7 cellular contexts compared by ENCODE assay signal in genomic region chr9:7799234-7799933, GRCh38. TPM values are rescaled to one million over a fixed set of nuclear protein-coding genes. Genes with fewer than 3 reads are reported as not detected.
DNase-seq lines count a peak whose midpoint lies in the region; ATAC-seq, FAIRE-seq and TF ChIP-seq lines count a peak whose summit lies in the region.

Gene DMAC1, minus strand, starts transcription at chr9:7799778. Its CDS starts 44 bp downstream, at chr9:7799734.

- 0% methylated on average over 18 to 46 of the region's 46 CpGs for WGBS in body of pancreas, 2 donors

- no peaks in the 10 kb centered on the region for H3K9me3 ChIP-seq in body of pancreas

- DNase-seq in NCI-H1930 (lab: John Stamatoyannopoulos, UW) (peak; percentile 82 to 89), body of pancreas (peak; percentile 75 to 84 (median 78)), skeletal muscle cell (ENCODE audit: low read depth) (peak; percentile 56)

- H3K36me3 ChIP-seq in body of pancreas (replicated peaks in 1 of 2; ENCODE audit: insufficient read depth in 1 of 2, low read depth in 2 of 2): peaks cover 0 to 2% of the 10 kb centered on the region in 2 donors

- H3K4me1 ChIP-seq in body of pancreas: peaks cover 7% of the 10 kb centered on the region

- ATAC-seq in GM18505 (IDR thresholded peaks at IDR 0.05; ENCODE audit: unreplicated experiment): peak; percentile 90
- peak; percentile 90 for ATAC-seq in HG02938 (IDR thresholded peaks at IDR 0.05; ENCODE audit: unreplicated experiment)
- peak; percentile 98 for ATAC-seq in body of pancreas

- peak; percentile 23 for FAIRE-seq in TTC549 (lab: Jason Lieb, UNC)

- peak within 1 kb of the TSS; percentile 71 to 78 (median 74) for H3K27ac ChIP-seq in body of pancreas

- intact Hi-C loops in body of pancreas (cut with DNase I): no loop called here

- H3K4me3 ChIP-seq in body of pancreas (peak within 1 kb of the TSS; percentile 81 to 98), iPS-11a (ENCODE audit: low read depth, low read length) (peak within 1 kb of the TSS; percentile 74), skeletal muscle cell (ENCODE audit: low read depth, low read length) (peak within 1 kb of the TSS; percentile 80)

- no peak for TF ChIP-seq CTCF in body of pancreas (IDR thresholded peaks at IDR 0.05)

- H3K27me3 ChIP-seq in body of pancreas: no peaks in the 10 kb centered on the region

- peak; percentile 88 for TF ChIP-seq POLR2A in GM18505 (IDR thresholded peaks at IDR 0.05; ENCODE audit: borderline replicate concordance, extremely low read depth, insufficient read depth, insufficient read length)
- peak; percentile 12 to 65 (median 64) for TF ChIP-seq POLR2A in body of pancreas (IDR thresholded peaks at IDR 0.05)

RNA-seq across cellular contexts. Expression of gene DMAC1, which starts in this region (rescaled TPM):
- total RNA-seq in body of pancreas: 1 to 10 TPM; 8.0 to 9.6 TPM

Comparison
In these comparisons a context has a peak if more than half of its experiments do, and no peak if none do; other contexts are left out.
1. Peak in every context shown above with its lines: DNase-seq, ATAC-seq, H3K4me3 ChIP-seq and H3K27ac ChIP-seq.